ENCODE assay signal across 18 cellular contexts in the genomic region with DNA sequence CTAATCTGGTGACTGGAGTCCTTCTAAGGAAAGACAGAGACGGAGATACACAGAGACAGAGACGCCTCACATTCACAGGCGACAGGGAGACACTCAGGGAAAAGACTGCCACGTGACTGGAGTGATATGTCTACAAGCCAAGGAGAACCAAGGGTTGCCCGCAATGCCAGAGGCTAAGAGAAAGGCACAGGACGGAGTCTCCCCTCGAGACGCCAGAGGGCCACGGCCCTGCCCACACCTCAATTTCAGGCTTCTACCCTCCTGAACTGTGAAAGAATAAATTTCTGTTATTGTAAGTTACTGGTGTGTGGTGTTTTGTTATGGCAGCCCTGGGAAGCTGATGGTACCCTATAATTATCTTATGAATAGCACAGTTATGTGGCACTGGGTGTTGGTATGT. TPM values are rescaled to one million over a fixed set of nuclear protein-coding genes. Genes with fewer than 3 reads are reported as not detected.
A peak's percentile ranks its signal among the peaks of the same experiment; 100 is the strongest.
DNase-seq lines count a peak whose midpoint lies in the region; ATAC-seq, FAIRE-seq and TF ChIP-seq lines count a peak whose summit lies in the region.
"Had no signal": no experiment of that assay in that cellular context is flagged by ENCODE, and none has a peak within 500 bp of the region (broad histone marks: within the 10 kb centered on the region; RNA-seq: fewer than 3 reads in every experiment).

No MANE protein-coding gene starts in this region.

- H3K79me2 ChIP-seq in K562 (ENCODE audit: control insufficient read depth, insufficient read depth, low read length) (no peaks in the 10 kb centered on the region), SK-N-SH (ENCODE audit: insufficient read depth) (no peaks in the 10 kb centered on the region)

- H3K27ac ChIP-seq in K562 (ENCODE audit: extremely low read depth, low read depth, low read length) = no peak overlapping the region
- no peak overlapping the region for H3K27ac ChIP-seq in sigmoid colon
- H3K27ac ChIP-seq in SK-N-SH (ENCODE audit: low read depth in 2 of 2, low read length in 1 of 2) = no peak overlapping the region
- H3K27ac ChIP-seq in suprapubic skin = no peak overlapping the region

- DNase-seq in NCI-H2227 (lab: John Stamatoyannopoulos, UW; ENCODE audit: unreplicated experiment) (peak; percentile 65), NCI-H2227 treated with DMSO at 0.1 percent for 48 hours (lab: John Stamatoyannopoulos, UW) (peak; percentile 84), K562 (ENCODE audit: extremely low read depth in 1 of 4, low spot score in 3 of 4) (no peak), sigmoid colon (peak; percentile 32), SK-N-SH (no peak), suprapubic skin (ENCODE audit: low spot score in 2 of 2) (no peak), GM12891 (ENCODE audit: insufficient read length, low spot score) (no peak)
- DNase-seq: C1 segment of cervical spinal cord; Calu3; CD4-positive, alpha-beta memory T cell; COR-L47; DMS53; DMS79 treated with DMSO at 0.1 percent for 48 hours; GF-D8; GOT3; H7; HCEC 1CT had no signal

- H3F3A ChIP-seq in SK-N-SH (replicated peaks; ENCODE audit: insufficient read depth) = no peaks in the 10 kb centered on the region

- no peaks in the 10 kb centered on the region for H3K36me3 ChIP-seq in K562 (ENCODE audit: control insufficient read depth, insufficient read depth, low read length)
- no peaks in the 10 kb centered on the region for H3K36me3 ChIP-seq in sigmoid colon
- no peaks in the 10 kb centered on the region for H3K36me3 ChIP-seq in SK-N-SH (replicated peaks in 1 of 2; ENCODE audit: control insufficient read depth in 1 of 2, insufficient read depth in 2 of 2, low read length in 1 of 2)
- H3K36me3 ChIP-seq in suprapubic skin = no peaks in the 10 kb centered on the region

- WGBS in K562 (ENCODE audit: insufficient coverage, low coverage, missing lambda C conversion rate) = 82% methylated on average over 9 of the region's 9 CpGs
- 92 to 93% methylated on average over 9 of the region's 9 CpGs for whole genome bisulfite sequencing in sigmoid colon, 2 donors
- WGBS in SK-N-SH (ENCODE audit: low lambda C conversion rate) = 71% methylated on average over 9 of the region's 9 CpGs
- 92% methylated on average over 9 of the region's 9 CpGs for WGBS in suprapubic skin

- TF ChIP-seq POLR2A in K562 (conservative IDR thresholded peaks at IDR 0.05) = no peak
- TF ChIP-seq POLR2A in sigmoid colon (IDR thresholded peaks at IDR 0.05) = no peak
- no peak for TF ChIP-seq POLR2A in suprapubic skin (IDR thresholded peaks at IDR 0.05)
- no peak for TF ChIP-seq POLR2A in GM12891 (IDR thresholded peaks at IDR 0.05; ENCODE audit: low read depth, low read length)

- H3K9me1 ChIP-seq in K562 (ENCODE audit: control insufficient read depth, insufficient read depth, low read length) = no peaks in the 10 kb centered on the region

- H3K4me3 ChIP-seq in K562 (no peak overlapping the region), sigmoid colon (no peak overlapping the region), SK-N-SH (ENCODE audit: low read depth in 2 of 2, low read length in 1 of 2) (no peak overlapping the region), suprapubic skin (no peak overlapping the region)

- CTCF ChIA-PET in K562 (lab: Yijun Ruan, JAX; ENCODE audit: low intra/inter-chr PET ratio) (no interaction called here), SK-N-SH (lab: Yijun Ruan, JAX) (no interaction called here)

- H3K9me3 ChIP-seq in K562 (replicated peaks; ENCODE audit: control insufficient read depth, insufficient read depth, low read depth, low read length) (peaks cover 22% of the 10 kb centered on the region), sigmoid colon (peaks cover 0 to 2% (median 1%) of the 10 kb centered on the region in 4 donors), SK-N-SH (no peaks in the 10 kb centered on the region), suprapubic skin (no peaks in the 10 kb centered on the region)

- intact Hi-C loops in K562 (cut with micrococcal nuclease) (no loop called here), sigmoid colon (cut with DNase I) (no loop called here)

- H3K9ac ChIP-seq in K562 (ENCODE audit: insufficient read depth in 1 of 2, low read depth in 2 of 2, low read length in 2 of 2) (0 out of 4 replicates have a peak overlapping the region, but pooled peaks of 1 of the 2 experiments have one; percentile 69), SK-N-SH (no peak overlapping the region)

- no peak for ATAC-seq in K562

- H3K27me3 ChIP-seq in K562 (ENCODE audit: control insufficient read depth in 2 of 2, insufficient read depth in 2 of 2, low read length in 2 of 2) (no peaks in the 10 kb centered on the region), sigmoid colon (no peaks in the 10 kb centered on the region), SK-N-SH (ENCODE audit: insufficient read depth) (no peaks in the 10 kb centered on the region), suprapubic skin (no peaks in the 10 kb centered on the region)

- H2AFZ ChIP-seq in K562 (ENCODE audit: low read depth, low read length) (peak overlapping the region; percentile 17; the same call in 1 of the 2 replicates), SK-N-SH (ENCODE audit: low read depth) (no peak overlapping the region)

- POLR2A ChIA-PET in K562 (lab: Yijun Ruan, JAX) = no interaction called here
- POLR2A ChIA-PET in SK-N-SH (lab: Yijun Ruan, JAX) = no interaction called here

- TF ChIP-seq RAD21 in K562 (CRISPR knock-in tag; conservative IDR thresholded peaks at IDR 0.05 in 1 of 2, IDR thresholded peaks at IDR 0.05 in 1 of 2) (no peak), SK-N-SH (IDR thresholded peaks at IDR 0.05; ENCODE audit: low read length) (no peak)

- peaks cover 7 to 13% of the 10 kb centered on the region in 2 experiments; a peak in 4 of 5 replicates for H3K4me1 ChIP-seq in K562 (replicated peaks in 1 of 2; ENCODE audit: control insufficient read depth in 2 of 2, insufficient read depth in 2 of 2, low read length in 2 of 2)
- H3K4me1 ChIP-seq in sigmoid colon = no peaks in the 10 kb centered on the region
- H3K4me1 ChIP-seq in SK-N-SH (ENCODE audit: control insufficient read depth in 1 of 2, insufficient read depth in 2 of 2, low read depth in 1 of 2, low read length in 1 of 2) = no peaks in the 10 kb centered on the region
- no peaks in the 10 kb centered on the region for H3K4me1 ChIP-seq in suprapubic skin

- BruUV-seq in K562 (replicated peaks; lab: Mats Ljungman, UMichigan) = no TSS peak

- in situ Hi-C loops in K562 (cut with MboI) = no loop called here

- TF ChIP-seq CTCF in K562 (IDR thresholded peaks at IDR 0.05 in 2 of 3, conservative IDR thresholded peaks at IDR 0.05 in 1 of 3; ENCODE audit: insufficient read depth in 2 of 3, low read depth in 1 of 3, low read length in 3 of 3) (no peak), sigmoid colon (IDR thresholded peaks at IDR 0.05) (no peak), SK-N-SH (IDR thresholded peaks at IDR 0.05) (no peak), suprapubic skin (IDR thresholded peaks at IDR 0.05) (no peak)

- H3K9me2 ChIP-seq in SK-N-SH = no peaks in the 10 kb centered on the region

- TF ChIP-seq EP300 in K562 (IDR thresholded peaks at IDR 0.05; ENCODE audit: low read length) (no peak), sigmoid colon (IDR thresholded peaks at IDR 0.05) (no peak), SK-N-SH (IDR thresholded peaks at IDR 0.05; ENCODE audit: borderline replicate concordance in 1 of 2, low read depth in 1 of 2, low read length in 1 of 2) (no peak), suprapubic skin (IDR thresholded peaks at IDR 0.05) (no peak)

- no peak overlapping the region for H3K4me2 ChIP-seq in K562 (ENCODE audit: insufficient read depth, low read length)
- no peak overlapping the region for H3K4me2 ChIP-seq in SK-N-SH

- no peaks in the 10 kb centered on the region for H4K20me1 ChIP-seq in K562 (replicated peaks; ENCODE audit: control insufficient read depth, insufficient read depth, low read length)
- H4K20me1 ChIP-seq in SK-N-SH (ENCODE audit: insufficient read depth) = no peaks in the 10 kb centered on the region

- FAIRE-seq in K562 (lab: Jason Lieb, UNC) (no peak), GM12891 (lab: Jason Lieb, UNC) (no peak)
- FAIRE-seq: GM12892 had no signal

RNA-seq across cellular contexts. Expression of gene RAN, which starts 11.6 kb away (rescaled TPM):
- total RNA-seq in K562 (2011; cell fraction: chromatin; rRNA removed; ENCODE audit: low replicate concordance) = 426 and 544 TPM in 2 replicates
- 304 and 396 TPM in 2 replicates for total RNA-seq in K562 (2011; cell fraction: nucleolus; rRNA removed)
- total RNA-seq in K562 (2011; cell fraction: nucleoplasm; rRNA removed) = 538 and 566 TPM in 2 replicates
- 1,828 and 1,851 TPM in 2 replicates for total RNA-seq in K562 (2014; rRNA removed)
- 1,816 and 1,953 TPM in 2 replicates for total RNA-seq in K562 (2014; rRNA removed; fragmentation: Illumina TruSeq; extraction: Trizol)
- 1,595 and 1,687 TPM in 2 replicates for total RNA-seq in K562 (2015; rRNA removed; fragmentation: Illumina TruSeq; extraction: Trizol)
- total RNA-seq in K562 (2021) = 1,900 and 2,011 TPM in 2 replicates
- polyA plus RNA-seq in K562 (2011; rRNA removed) = 2,715 and 3,820 TPM in 2 replicates
- polyA plus RNA-seq in K562 (2011; cell fraction: cytosol; rRNA removed) = 1,510 and 2,406 TPM in 2 replicates
- 920 and 1,503 TPM in 2 replicates for polyA plus RNA-seq in K562 (2011; cell fraction: nucleus; rRNA removed)
- 1,349 and 2,558 TPM in 2 replicates for polyA plus RNA-seq in K562 (2012)
- polyA plus RNA-seq in K562 (2014; fragmentation: Illumina TruSeq; extraction: Trizol) = 2,154 and 2,300 TPM in 2 replicates
- polyA plus RNA-seq in K562 (2014; fragmentation: Nextera tagmentation; extraction: Ambion mirVana) = 1,000 to 10,000 TPM; 3,304 to 3,469 TPM
- 2,326 and 2,761 TPM in 2 replicates for polyA plus RNA-seq in K562 (2014; rRNA removed)
- polyA minus RNA-seq in K562 (2011; rRNA and poly(A)+ RNA removed) = 3,000 and 3,145 TPM in 2 replicates
- polyA minus RNA-seq in K562 (2011; cell fraction: cytosol; rRNA and poly(A)+ RNA removed) = 636 and 826 TPM in 2 replicates
- polyA minus RNA-seq in K562 (2011; cell fraction: nucleus; rRNA and poly(A)+ RNA removed) = 110 and 239 TPM in 2 replicates
- 100 to 1,000 TPM; 160 to 186 (median 180) TPM for total RNA-seq in sigmoid colon
- polyA plus RNA-seq in sigmoid colon = 100 to 1,000 TPM; 258 to 509 (median 321) TPM
- 865 and 950 TPM in 2 replicates for polyA plus RNA-seq in SK-N-SH (2012; rRNA removed)
- polyA plus RNA-seq in SK-N-SH (2012; cell fraction: cytosol; rRNA removed) = 1,006 and 1,490 TPM in 2 replicates
- polyA plus RNA-seq in SK-N-SH (2012; cell fraction: nucleus; rRNA removed) = 461 and 695 TPM in 2 replicates
- 100 to 1,000 TPM; 105 to 296 (median 232) TPM for total RNA-seq in suprapubic skin
- polyA plus RNA-seq in GM12891 (2012; ENCODE audit: low read depth, missing spikeins) = 1,629 TPM

RNA-seq across cellular contexts. Expression of gene STX2, which starts 21.3 kb away (rescaled TPM):
- total RNA-seq in K562 (2011; cell fraction: chromatin; rRNA removed; ENCODE audit: low replicate concordance) = 42.7 and 128 TPM in 2 replicates
- total RNA-seq in K562 (2011; cell fraction: nucleolus; rRNA removed) = 25.8 and 32.5 TPM in 2 replicates
- 46.3 and 62.1 TPM in 2 replicates for total RNA-seq in K562 (2011; cell fraction: nucleoplasm; rRNA removed)
- 24.6 and 25.8 TPM in 2 replicates for total RNA-seq in K562 (2014; rRNA removed)
- total RNA-seq in K562 (2014; rRNA removed; fragmentation: Illumina TruSeq; extraction: Trizol) = 35.0 and 38.5 TPM in 2 replicates
- 29.1 and 32.7 TPM in 2 replicates for total RNA-seq in K562 (2015; rRNA removed; fragmentation: Illumina TruSeq; extraction: Trizol)
- 24.4 and 25.0 TPM in 2 replicates for total RNA-seq in K562 (2021)
- 48.8 and 54.6 TPM in 2 replicates for polyA plus RNA-seq in K562 (2011; rRNA removed)
- polyA plus RNA-seq in K562 (2011; cell fraction: cytosol; rRNA removed) = 13.2 and 34.8 TPM in 2 replicates
- 83.4 and 119 TPM in 2 replicates for polyA plus RNA-seq in K562 (2011; cell fraction: nucleus; rRNA removed)
- 22.5 and 23.5 TPM in 2 replicates for polyA plus RNA-seq in K562 (2012)
- 29.7 and 34.9 TPM in 2 replicates for polyA plus RNA-seq in K562 (2014; fragmentation: Illumina TruSeq; extraction: Trizol)
- 10 to 100 TPM; 22.2 to 24.7 TPM for polyA plus RNA-seq in K562 (2014; fragmentation: Nextera tagmentation; extraction: Ambion mirVana)
- polyA plus RNA-seq in K562 (2014; rRNA removed) = 30.3 and 30.8 TPM in 2 replicates
- 34.8 and 38.8 TPM in 2 replicates for polyA minus RNA-seq in K562 (2011; rRNA and poly(A)+ RNA removed)
- 10.6 and 13.2 TPM in 2 replicates for polyA minus RNA-seq in K562 (2011; cell fraction: cytosol; rRNA and poly(A)+ RNA removed)
- 14.7 and 29.1 TPM in 2 replicates for polyA minus RNA-seq in K562 (2011; cell fraction: nucleus; rRNA and poly(A)+ RNA removed)
- 10 to 100 TPM; 39.2 to 61.2 (median 44.2) TPM for total RNA-seq in sigmoid colon
- polyA plus RNA-seq in sigmoid colon = 1 to 10 TPM; 2.8 to 5.9 (median 3.6) TPM
- polyA plus RNA-seq in SK-N-SH (2012; rRNA removed) = 25.1 and 31.7 TPM in 2 replicates
- polyA plus RNA-seq in SK-N-SH (2012; cell fraction: cytosol; rRNA removed) = 30.9 and 36.8 TPM in 2 replicates
- 33.0 and 64.3 TPM in 2 replicates for polyA plus RNA-seq in SK-N-SH (2012; cell fraction: nucleus; rRNA removed)
- 1 to 10 TPM; 2.9 to 7.2 (median 4.4) TPM for total RNA-seq in suprapubic skin
- polyA plus RNA-seq in GM12891 (2012; ENCODE audit: low read depth, missing spikeins) = 3.3 TPM

Comparison
In these comparisons a context has a peak if more than half of its experiments do, and no peak if none do; other contexts are left out.
1. DNase-seq: peak in NCI-H2227 (single experiment), NCI-H2227 treated with DMSO at 0.1 percent for 48 hours (single experiment) and sigmoid colon (single experiment); none in K562 (0 of 4), SK-N-SH (single experiment), suprapubic skin (0 of 2) and GM12891 (single experiment).